9 cellular contexts compared by ENCODE assay signal in the genomic region with DNA sequence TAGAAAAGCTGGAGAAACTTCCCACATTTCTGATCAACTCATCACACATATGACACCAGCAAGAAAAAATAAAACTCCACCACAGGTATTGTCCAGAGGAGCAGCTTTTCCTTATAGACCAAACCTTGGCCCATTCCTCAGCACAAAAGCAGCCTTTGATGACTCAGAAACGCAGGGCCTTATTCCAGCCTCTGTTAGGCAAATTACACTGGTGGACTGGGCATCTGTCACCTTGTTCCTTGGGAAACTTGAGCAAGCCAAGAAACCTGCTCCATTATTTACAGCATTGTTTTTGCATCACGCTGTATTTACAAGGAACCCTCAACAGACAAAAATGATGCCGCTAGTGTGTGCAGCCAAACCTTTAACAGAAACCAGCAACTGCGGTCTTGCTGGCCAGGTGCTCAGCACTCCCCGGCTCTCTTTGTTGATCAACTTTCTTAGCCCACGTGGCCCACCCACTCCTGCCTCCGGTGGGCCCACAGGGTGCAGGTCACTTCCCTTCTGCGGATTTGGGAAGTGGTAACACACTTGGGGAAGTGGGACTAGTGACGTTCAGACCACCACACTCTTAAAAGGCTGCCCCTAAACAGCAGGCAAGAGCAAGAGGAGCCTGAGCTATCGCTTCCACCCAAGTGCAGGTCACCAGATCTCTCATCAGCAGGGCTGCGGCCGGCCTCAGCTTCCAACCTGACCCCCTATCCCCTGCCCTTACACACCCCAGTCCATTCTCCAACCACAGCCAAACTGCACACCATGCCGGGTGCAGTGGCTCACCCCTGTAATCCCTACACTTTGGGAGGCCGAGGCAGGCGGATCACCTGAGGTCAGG. TPM values are rescaled to one million over a fixed set of nuclear protein-coding genes. Genes with fewer than 3 reads are reported as not detected.
DNase-seq lines count a peak whose midpoint lies in the region; ATAC-seq and TF ChIP-seq lines count a peak whose summit lies in the region.
"Had no signal": no experiment of that assay in that cellular context is flagged by ENCODE, and none has a peak within 500 bp of the region (broad histone marks: within the 10 kb centered on the region; RNA-seq: fewer than 3 reads in every experiment).

No MANE protein-coding gene starts in this region.

- peak overlapping the region; percentile 93 for H3K27ac Mint-ChIP-seq in T-helper 17 cell

- ATAC-seq in GM19351 (IDR thresholded peaks at IDR 0.05; ENCODE audit: unreplicated experiment) (peak; percentile 69), HG03175 (IDR thresholded peaks at IDR 0.05; ENCODE audit: unreplicated experiment) (peak; percentile 52), T-helper 17 cell (no peak), HG03196 (IDR thresholded peaks at IDR 0.05; ENCODE audit: unreplicated experiment) (no peak), omental fat pad (ENCODE audit: low FRiP score) (no peak)

- TF ChIP-seq EP300 in neural cell (conservative IDR thresholded peaks at IDR 0.05; ENCODE audit: poor library complexity, severe bottlenecking) = no peak

- no peak overlapping the region for H2AFZ ChIP-seq in neural cell (ENCODE audit: low read depth, low read length)

- TF ChIP-seq CTCF in DOHH2 (IDR thresholded peaks at IDR 0.05; ENCODE audit: low read depth, low read length, poor library complexity, severe bottlenecking) (no peak), neural cell (IDR thresholded peaks at IDR 0.05; ENCODE audit: poor library complexity, severe bottlenecking) (no peak), omental fat pad (IDR thresholded peaks at IDR 0.05) (no peak)

- H3K79me2 ChIP-seq in DOHH2 (ENCODE audit: control insufficient read depth, low read length) = peaks cover 30% of the 10 kb centered on the region
- H3K79me2 ChIP-seq in neural cell (replicated peaks; ENCODE audit: insufficient read depth, low read length) = no peaks in the 10 kb centered on the region

- no peak for DNase-seq in T-helper 17 cell
- DNase-seq in RKO (ENCODE audit: low spot score) = no peak
- DNase-seq in omental fat pad (ENCODE audit: low spot score) = no peak

- peaks cover 12% of the 10 kb centered on the region for H3K4me1 Mint-ChIP-seq in T-helper 17 cell

- H4K20me1 ChIP-seq in DOHH2 (ENCODE audit: control insufficient read depth, insufficient read depth, low read depth, low read length) (0 out of 2 replicates have a peak, but pooled peaks cover 6% of the 10 kb centered on the region), neural cell (ENCODE audit: insufficient read depth) (no peaks in the 10 kb centered on the region)

- no peaks in the 10 kb centered on the region for H3K27me3 Mint-ChIP-seq in T-helper 17 cell

- H3K9ac ChIP-seq in neural cell (ENCODE audit: low read length) = no peak overlapping the region

- no peaks in the 10 kb centered on the region for H3K36me3 ChIP-seq in DOHH2 (ENCODE audit: control insufficient read depth, low read length)
- no peaks in the 10 kb centered on the region for H3K36me3 ChIP-seq in neural cell (ENCODE audit: insufficient read depth, low read length)
- H3K36me3 ChIP-seq: upper lobe of left lung had no signal

- H3K36me3 Mint-ChIP-seq in T-helper 17 cell (ENCODE audit: low read depth) = no peaks in the 10 kb centered on the region

- peaks cover 19% of the 10 kb centered on the region for H3K4me1 ChIP-seq in DOHH2 (ENCODE audit: control insufficient read depth, low read length)

- H3K27ac ChIP-seq in DOHH2 (ENCODE audit: low read depth, low read length) (no peak overlapping the region), neural cell (ENCODE audit: low read length) (no peak overlapping the region)

- no peak for TF ChIP-seq RAD21 in neural cell (conservative IDR thresholded peaks at IDR 0.05)

- H3K4me3 ChIP-seq in DOHH2 (ENCODE audit: low read length) (peak overlapping the region; percentile 77), neural cell (ENCODE audit: low read length) (peak overlapping the region; percentile 83)

- H3K9me3 ChIP-seq in DOHH2 (ENCODE audit: control insufficient read depth, insufficient read depth, low read length) = no peaks in the 10 kb centered on the region
- H3K9me3 ChIP-seq in T-helper 17 cell (ENCODE audit: control insufficient read depth, low read length, poor library complexity, severe bottlenecking) = no peaks in the 10 kb centered on the region
- no peaks in the 10 kb centered on the region for H3K9me3 ChIP-seq in neural cell (ENCODE audit: low read length)
- H3K9me3 ChIP-seq: upper lobe of left lung had no signal

- no peaks in the 10 kb centered on the region for H3K27me3 ChIP-seq in DOHH2 (ENCODE audit: control insufficient read depth, low read length)
- peaks cover 17% of the 10 kb centered on the region for H3K27me3 ChIP-seq in neural cell (ENCODE audit: insufficient read depth, low read depth, low read length)
- H3K27me3 ChIP-seq: upper lobe of left lung had no signal

- H3K4me3 Mint-ChIP-seq in T-helper 17 cell = peak overlapping the region; percentile 93

- H3K9me2 ChIP-seq in DOHH2 (replicated peaks; ENCODE audit: control insufficient read depth, low read length) = no peaks in the 10 kb centered on the region
- H3K9me2 ChIP-seq in neural cell (ENCODE audit: insufficient read depth, low read length) = no peaks in the 10 kb centered on the region

- peak overlapping the region; percentile 82 for H3K4me2 ChIP-seq in DOHH2 (ENCODE audit: low read length)
- H3K4me2 ChIP-seq in neural cell (ENCODE audit: low read length) = no peak overlapping the region

- H3F3A ChIP-seq in DOHH2 (ENCODE audit: control insufficient read depth, insufficient read depth) (0 out of 2 replicates have a peak, but pooled peaks cover 3% of the 10 kb centered on the region), neural cell (ENCODE audit: insufficient read depth, low read length, poor library complexity, severe bottlenecking) (no peaks in the 10 kb centered on the region)

TF ChIP-seq in neural cell, 6 proteins besides CTCF, POLR2A, EP300 and RAD21:
- TF ChIP-seq, protein P1, sequence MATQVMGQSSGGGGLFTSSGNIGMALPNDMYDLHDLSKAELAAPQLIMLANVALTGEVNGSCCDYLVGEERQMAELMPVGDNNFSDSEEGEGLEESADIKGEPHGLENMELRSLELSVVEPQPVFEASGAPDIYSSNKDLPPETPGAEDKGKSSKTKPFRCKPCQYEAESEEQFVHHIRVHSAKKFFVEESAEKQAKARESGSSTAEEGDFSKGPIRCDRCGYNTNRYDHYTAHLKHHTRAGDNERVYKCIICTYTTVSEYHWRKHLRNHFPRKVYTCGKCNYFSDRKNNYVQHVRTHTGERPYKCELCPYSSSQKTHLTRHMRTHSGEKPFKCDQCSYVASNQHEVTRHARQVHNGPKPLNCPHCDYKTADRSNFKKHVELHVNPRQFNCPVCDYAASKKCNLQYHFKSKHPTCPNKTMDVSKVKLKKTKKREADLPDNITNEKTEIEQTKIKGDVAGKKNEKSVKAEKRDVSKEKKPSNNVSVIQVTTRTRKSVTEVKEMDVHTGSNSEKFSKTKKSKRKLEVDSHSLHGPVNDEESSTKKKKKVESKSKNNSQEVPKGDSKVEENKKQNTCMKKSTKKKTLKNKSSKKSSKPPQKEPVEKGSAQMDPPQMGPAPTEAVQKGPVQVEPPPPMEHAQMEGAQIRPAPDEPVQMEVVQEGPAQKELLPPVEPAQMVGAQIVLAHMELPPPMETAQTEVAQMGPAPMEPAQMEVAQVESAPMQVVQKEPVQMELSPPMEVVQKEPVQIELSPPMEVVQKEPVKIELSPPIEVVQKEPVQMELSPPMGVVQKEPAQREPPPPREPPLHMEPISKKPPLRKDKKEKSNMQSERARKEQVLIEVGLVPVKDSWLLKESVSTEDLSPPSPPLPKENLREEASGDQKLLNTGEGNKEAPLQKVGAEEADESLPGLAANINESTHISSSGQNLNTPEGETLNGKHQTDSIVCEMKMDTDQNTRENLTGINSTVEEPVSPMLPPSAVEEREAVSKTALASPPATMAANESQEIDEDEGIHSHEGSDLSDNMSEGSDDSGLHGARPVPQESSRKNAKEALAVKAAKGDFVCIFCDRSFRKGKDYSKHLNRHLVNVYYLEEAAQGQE (IDR thresholded peaks at IDR 0.05; ENCODE audit: borderline replicate concordance) = no peak
- TF ChIP-seq SMC3 (conservative IDR thresholded peaks at IDR 0.05; ENCODE audit: poor library complexity) (no peak), POLR2AphosphoS5 (IDR thresholded peaks at IDR 0.05) (no peak), MXI1 (conservative IDR thresholded peaks at IDR 0.05; ENCODE audit: poor library complexity, severe bottlenecking) (no peak), TAF1 (IDR thresholded peaks at IDR 0.05; ENCODE audit: low read depth) (no peak), EZH2 (IDR thresholded peaks at IDR 0.05; ENCODE audit: borderline replicate concordance, insufficient read depth, low read length, poor library complexity, severe bottlenecking) (no peak)

RNA-seq across cellular contexts. Expression of a gene that starts 1.5 kb away (rescaled TPM):
- 1 to 10 TPM; 1.6 to 2.9 TPM for total RNA-seq in T-helper 17 cell
- polyA plus RNA-seq in neural cell = 2.7 and 6.6 TPM in 2 replicates
- polyA minus RNA-seq in neural cell = 5.8 and 7.6 TPM in 2 replicates
- total RNA-seq in omental fat pad = 10 to 100 TPM in 1 of 4 donors, 1 to 10 TPM in 2, not detected in 1; 1.6 to 16.2 (median 4.9) TPM

Comparison
In these comparisons a context has a peak if more than half of its experiments do, and no peak if none do; other contexts are left out.
1. ATAC-seq: peak in GM19351 (single experiment) and HG03175 (single experiment); none in T-helper 17 cell (single experiment), HG03196 (single experiment) and omental fat pad (single experiment).